In genomic region chr18:74564012-74564411, GRCh38 we compare ENCODE assay signal across 31 cellular contexts. TPM values are rescaled to one million over a fixed set of nuclear protein-coding genes. Genes with fewer than 3 reads are reported as not detected.
"Had no signal": no experiment of that assay in that cellular context is flagged by ENCODE, and none has a peak within 500 bp of the region (broad histone marks: within the 10 kb centered on the region; RNA-seq: fewer than 3 reads in every experiment).

No MANE protein-coding gene starts in this region.

- ATAC-seq: heart right ventricle; mucosa of descending colon; naive thymus-derived CD4-positive, alpha-beta T cell; stimulated activated effector memory CD8-positive, alpha-beta T cell treated with anti-CD3 and anti-CD28 coated beads, Interleukin-12 subunit alpha, Interleukin-12 subunit beta, amount 100 ng/mL, for 72 hours; upper lobe of right lung had no signal

- H3K27me3 ChIP-seq: heart right ventricle, neural progenitor cell, neutrophil, right atrium auricular region, right lobe of liver, tibial artery, upper lobe of right lung had no signal

- H3K9me3 ChIP-seq: mucosa of descending colon, neutrophil, right atrium auricular region, right lobe of liver, suprapubic skin, thoracic aorta, tibial artery, upper lobe of right lung had no signal

- H3K4me3 Mint-ChIP-seq: naive thymus-derived CD4-positive, alpha-beta T cell; nephron progenitor cell; neural progenitor cell; stimulated activated effector memory CD8-positive, alpha-beta T cell treated with anti-CD3 and anti-CD28 coated beads, Interleukin-12 subunit alpha, Interleukin-12 subunit beta, amount 100 ng/mL, for 72 hours; stimulated activated naive CD8-positive, alpha-beta T cell treated with anti-CD3 and anti-CD28 coated beads, Interleukin-15, Interleukin-2, amounts not matched to agents 100 ng/mL and 50 ng/mL, for 24 hours had no signal

- H3K27ac ChIP-seq: heart right ventricle, left ventricle myocardium inferior, neural progenitor cell, neutrophil, right atrium auricular region, suprapubic skin, thoracic aorta, tibial artery, upper lobe of right lung had no signal

- H3K4me1 Mint-ChIP-seq: naive thymus-derived CD4-positive, alpha-beta T cell; neural progenitor cell; stimulated activated effector memory CD8-positive, alpha-beta T cell treated with anti-CD3 and anti-CD28 coated beads, Interleukin-12 subunit alpha, Interleukin-12 subunit beta, amount 100 ng/mL, for 72 hours had no signal

- H3K9ac ChIP-seq: neural progenitor cell had no signal

- H3K4me1 ChIP-seq: neural progenitor cell, right atrium auricular region, suprapubic skin, tibial artery, upper lobe of right lung had no signal

- H3K9me3 Mint-ChIP-seq: stimulated activated effector memory CD8-positive, alpha-beta T cell treated with anti-CD3 and anti-CD28 coated beads, Interleukin-12 subunit alpha, Interleukin-12 subunit beta, amount 100 ng/mL, for 72 hours had no signal

- H3K4me3 ChIP-seq: heart right ventricle, left ventricle myocardium inferior, lung, mucosa of descending colon, neural progenitor cell, right atrium auricular region, right lobe of liver, suprapubic skin, thoracic aorta, tibial artery, upper lobe of right lung had no signal

- H3K36me3 Mint-ChIP-seq: neural progenitor cell; stimulated activated effector memory CD8-positive, alpha-beta T cell treated with anti-CD3 and anti-CD28 coated beads, Interleukin-12 subunit alpha, Interleukin-12 subunit beta, amount 100 ng/mL, for 72 hours had no signal

- H2AFZ ChIP-seq: neural progenitor cell had no signal

- DNase-seq: heart right ventricle; hippocampal formation; kidney glomerular epithelial cell; left ventricle myocardium inferior; midbrain; mucosa of descending colon; naive thymus-derived CD4-positive, alpha-beta T cell; nephron progenitor cell; occipital lobe; right lobe of liver; stimulated activated CD4-positive, alpha-beta T cell treated with anti-CD3 and anti-CD28 coated beads, Interleukin-12 subunit alpha, Interleukin-12 subunit beta, amount 100 ng/mL, for 4 hours; stimulated activated CD4-positive, alpha-beta T cell treated with anti-CD3 and anti-CD28 coated beads, Interleukin-15, amount 100 ng/mL, for 24 hours; stimulated activated CD4-positive, alpha-beta T cell treated with anti-CD3 and anti-CD28 coated beads, Interleukin-4, amount 100 ng/mL, for 24 hours; stimulated activated naive CD4-positive, alpha-beta T cell; tibial artery; trophoblast cell; upper lobe of right lung had no signal

- H3K4me2 ChIP-seq: neural progenitor cell had no signal

- H3K36me3 ChIP-seq: heart right ventricle, left ventricle myocardium inferior, neural progenitor cell, neutrophil, right atrium auricular region, suprapubic skin, thoracic aorta, tibial artery, upper lobe of right lung had no signal

- H3K27ac Mint-ChIP-seq: naive thymus-derived CD4-positive, alpha-beta T cell; nephron progenitor cell; neural progenitor cell; progenitor cell of endocrine pancreas; stimulated activated effector memory CD8-positive, alpha-beta T cell treated with anti-CD3 and anti-CD28 coated beads, Interleukin-12 subunit alpha, Interleukin-12 subunit beta, amount 100 ng/mL, for 72 hours; stimulated activated naive CD8-positive, alpha-beta T cell treated with anti-CD3 and anti-CD28 coated beads, Interleukin-15, Interleukin-2, amounts not matched to agents 100 ng/mL and 50 ng/mL, for 24 hours had no signal

RNA-seq across cellular contexts. Expression of gene CNDP1, which starts 29.7 kb away (rescaled TPM):
- total RNA-seq: left ventricle myocardium inferior, lung, myocyte, osteocyte, pulmonary artery endothelial cell, right atrium auricular region, skeletal muscle tissue, thoracic aorta, upper lobe of right lung had no signal
- polyA plus RNA-seq: keratinocyte had no signal
